ENCODE assay signal across 10 cellular contexts in the genomic region with DNA sequence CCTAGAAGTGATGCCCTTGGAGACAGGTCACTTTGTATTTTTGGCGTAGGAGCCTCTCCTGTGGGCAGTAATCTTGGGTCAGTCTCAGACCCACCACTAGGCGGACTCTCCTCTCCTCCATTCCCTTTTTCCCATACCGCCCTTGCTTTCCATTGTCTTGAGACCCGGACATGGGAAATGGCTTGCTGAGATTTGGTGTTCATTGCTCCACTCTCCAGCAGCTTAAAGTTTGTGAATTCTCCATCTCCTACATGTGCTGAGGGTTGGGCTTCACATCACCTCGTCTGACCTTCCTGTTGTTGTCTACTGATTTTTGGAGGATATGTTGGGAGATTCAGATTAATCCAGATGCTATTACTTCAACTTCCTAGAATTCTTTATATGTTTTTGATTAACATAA.
DNase-seq lines count a peak whose midpoint lies in the region; ATAC-seq and TF ChIP-seq lines count a peak whose summit lies in the region.
"Had no signal": no experiment of that assay in that cellular context is flagged by ENCODE, and none has a peak within 500 bp of the region (broad histone marks: within the 10 kb centered on the region; RNA-seq: fewer than 3 reads in every experiment).

No MANE protein-coding gene starts in this region.

- TF ChIP-seq CTCF in AG04449 (IDR thresholded peaks at IDR 0.05; ENCODE audit: insufficient read depth, low read length, missing control alignments): peak; percentile 32
- TF ChIP-seq CTCF in GM20000 (IDR thresholded peaks at IDR 0.05; ENCODE audit: extremely low read depth, missing control alignments): peak; percentile 15
- peak; percentile 21; the same call in 1 of the 2 replicates for TF ChIP-seq CTCF in RWPE1 (conservative IDR thresholded peaks at IDR 0.05; ENCODE audit: low read depth)

- DNase-seq in AG04449 (ENCODE audit: low read depth, low spot score) (no peak), GM20000 (ENCODE audit: low spot score) (no peak), RWPE1 (ENCODE audit: low spot score) (no peak), iPS DF 19.7 (ENCODE audit: low read depth, low spot score) (peak; percentile 47), midbrain (lab: John Stamatoyannopoulos, UW) (no peak), NOMO-1 (lab: John Stamatoyannopoulos, UW; ENCODE audit: unreplicated experiment in 2 of 2) (no peak)
- DNase-seq: caudate nucleus, NCI-H2029 had no signal

- CTCF ChIA-PET in AG04449 (lab: Yijun Ruan, JAX): interaction anchor here (1.0 to 1.1 kb wide), 2 partner anchors 29 to 30 kb away, joined by 3 read pairs; no protein-coding TSS in a partner anchor
- CTCF ChIA-PET in RWPE1 (lab: Yijun Ruan, JAX): interaction anchor here (0.6 to 1.0 kb wide), 3 partner anchors 9 to 745 kb away, joined by 3 to 5 read pairs (median 3); no protein-coding TSS in a partner anchor

- no peak overlapping the region for H3K27ac ChIP-seq in RWPE1

- no peak overlapping the region for H3K4me3 ChIP-seq in AG04449 (ENCODE audit: low read depth, low read length)

- ATAC-seq in HG02759 (IDR thresholded peaks at IDR 0.05; ENCODE audit: unreplicated experiment): no peak
- ATAC-seq in GM19035 (IDR thresholded peaks at IDR 0.05; ENCODE audit: unreplicated experiment): no peak

- POLR2A ChIA-PET in AG04449 (lab: Yijun Ruan, JAX): no interaction called here
- POLR2A ChIA-PET in RWPE1 (lab: Yijun Ruan, JAX; ENCODE audit: low non-redundant PET): no interaction called here
